ENCODE assay signal across 18 cellular contexts in genomic region chr13:30299746-30300145, GRCh38.
"Had no signal": no experiment of that assay in that cellular context is flagged by ENCODE, and none has a peak within 500 bp of the region (broad histone marks: within the 10 kb centered on the region; RNA-seq: fewer than 3 reads in every experiment).

No MANE protein-coding gene starts in this region.

- DNase-seq: activated B cell treated with CpG ODN at 0.5 μM for 24 hours; activated CD4-positive, alpha-beta T cell treated with anti-CD3 and anti-CD28 coated beads for 48 hours; activated gamma-delta T cell treated with Interleukin-2 at 50 U/mL for 16 hours; activated naive CD8-positive, alpha-beta T cell treated with anti-CD3 and anti-CD28 coated beads, Interleukin-2, amount 10 ng/mL, durations not matched to agents 7 days and 5 days; anterior cingulate cortex; dermis blood vessel endothelial cell; effector memory CD8-positive, alpha-beta T cell; heart right ventricle; left colon; lower lobe of right lung; ovary; right lobe of liver; spleen had no signal

- H3K9me3 ChIP-seq: heart right ventricle, lower lobe of right lung, ovary, right lobe of liver, spleen, suprapubic skin had no signal

- H3K4me3 Mint-ChIP-seq: activated B cell treated with CpG ODN at 0.5 μM for 24 hours; activated naive CD8-positive, alpha-beta T cell treated with anti-CD3 and anti-CD28 coated beads, Interleukin-2, amount 10 ng/mL, durations not matched to agents 7 days and 5 days; effector memory CD8-positive, alpha-beta T cell; mesothelial cell of epicardium; neural crest cell; stimulated activated naive CD8-positive, alpha-beta T cell treated with anti-CD3 and anti-CD28 coated beads, Interleukin-15, Interleukin-2, amounts not matched to agents 100 ng/mL and 50 ng/mL, for 24 hours; type B pancreatic cell had no signal

- H3K36me3 ChIP-seq: heart right ventricle, lower lobe of right lung, ovary, right lobe of liver, spleen, suprapubic skin had no signal

- H3K9me3 Mint-ChIP-seq: activated naive CD8-positive, alpha-beta T cell treated with anti-CD3 and anti-CD28 coated beads, Interleukin-2, amount 10 ng/mL, durations not matched to agents 7 days and 5 days; effector memory CD8-positive, alpha-beta T cell; stimulated activated naive CD8-positive, alpha-beta T cell treated with anti-CD3 and anti-CD28 coated beads, Interleukin-15, Interleukin-2, amounts not matched to agents 100 ng/mL and 50 ng/mL, for 24 hours; type B pancreatic cell had no signal

- ATAC-seq: effector memory CD8-positive, alpha-beta T cell; heart right ventricle; left colon; lower lobe of right lung; right lobe of liver had no signal

- H3K27me3 ChIP-seq: heart right ventricle, ovary, right lobe of liver, spleen, suprapubic skin had no signal

- H3K4me3 ChIP-seq: heart right ventricle, lower lobe of right lung, ovary, right lobe of liver, spleen, suprapubic skin had no signal

- H3K27ac Mint-ChIP-seq: activated B cell treated with CpG ODN at 0.5 μM for 24 hours; activated naive CD8-positive, alpha-beta T cell treated with anti-CD3 and anti-CD28 coated beads, Interleukin-2, amount 10 ng/mL, durations not matched to agents 7 days and 5 days; effector memory CD8-positive, alpha-beta T cell; mesothelial cell of epicardium; stimulated activated naive CD8-positive, alpha-beta T cell treated with anti-CD3 and anti-CD28 coated beads, Interleukin-15, Interleukin-2, amounts not matched to agents 100 ng/mL and 50 ng/mL, for 24 hours; type B pancreatic cell had no signal

- H3K27me3 Mint-ChIP-seq: activated B cell treated with CpG ODN at 0.5 μM for 24 hours; activated naive CD8-positive, alpha-beta T cell treated with anti-CD3 and anti-CD28 coated beads, Interleukin-2, amount 10 ng/mL, durations not matched to agents 7 days and 5 days; effector memory CD8-positive, alpha-beta T cell; stimulated activated naive CD8-positive, alpha-beta T cell treated with anti-CD3 and anti-CD28 coated beads, Interleukin-15, Interleukin-2, amounts not matched to agents 100 ng/mL and 50 ng/mL, for 24 hours; type B pancreatic cell had no signal

- H3K27ac ChIP-seq: heart right ventricle, lower lobe of right lung, ovary, right lobe of liver, spleen, suprapubic skin had no signal

- H3K36me3 Mint-ChIP-seq: type B pancreatic cell had no signal

- H3K4me1 ChIP-seq: right lobe of liver had no signal
